In the genomic region with DNA sequence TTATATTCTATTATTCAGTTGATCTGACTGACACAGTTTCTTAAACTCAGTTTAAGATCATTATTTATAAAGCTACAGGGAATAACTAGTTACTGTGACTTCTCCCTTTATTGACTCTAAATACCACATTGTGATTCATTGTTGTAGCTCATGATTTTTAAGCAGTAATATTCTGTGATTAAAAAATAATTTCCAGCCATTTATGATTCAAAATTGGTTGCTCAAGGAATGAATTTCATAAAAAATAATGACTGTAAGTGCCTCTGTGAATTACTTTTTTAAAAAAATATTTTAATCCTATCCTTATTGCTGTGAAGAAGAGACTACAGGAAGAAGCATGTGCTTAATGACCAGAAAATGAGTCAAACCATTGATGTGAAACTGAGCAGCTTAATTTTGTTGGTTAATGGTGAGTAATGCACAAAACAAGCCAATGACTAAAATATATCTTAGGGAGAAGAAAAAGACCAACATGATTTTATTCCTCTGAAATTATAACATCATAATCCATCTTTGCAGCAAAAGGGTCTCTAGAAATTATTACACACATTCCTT, we compare ENCODE assay signal across 17 cellular contexts.
DNase-seq lines count a peak whose midpoint lies in the region; ATAC-seq and TF ChIP-seq lines count a peak whose summit lies in the region.
"Had no signal": no experiment of that assay in that cellular context is flagged by ENCODE, and none has a peak within 500 bp of the region (broad histone marks: within the 10 kb centered on the region; RNA-seq: fewer than 3 reads in every experiment).

No MANE protein-coding gene starts in this region.

- DNase-seq in GM23248, result peak; percentile 83
- DNase-seq in SK-N-SH, result no peak
- peak; percentile 85 for DNase-seq in fibroblast of mammary gland (ENCODE audit: low read depth)
- DNase-seq in retinal pigment epithelial cell (ENCODE audit: low read depth), result peak; percentile 40
- no peak for DNase-seq in NK-92 treated with Interleukin-12 subunit alpha and Interleukin-12 subunit beta, amount 100 ng/mL, for 24 hours (lab: John Stamatoyannopoulos, UW)
- DNase-seq in activated CD4-positive, CD25-positive, alpha-beta regulatory T cell treated with anti-CD3 and anti-CD28 coated beads, Interleukin-2, amount 50 U/mL, for 72 hours, result no peak
- no peak for DNase-seq in DMS153 treated with DMSO at 0.1 percent for 48 hours (lab: John Stamatoyannopoulos, UW; ENCODE audit: unreplicated experiment)
- DNase-seq: activated naive CD4-positive, alpha-beta T cell treated with anti-CD3 and anti-CD28 coated beads for 36 hours; caudate nucleus; CD8-positive, alpha-beta memory T cell; GF-D8; heart right ventricle; left colon; NCI-H187 treated with DMSO at 0.1 percent for 48 hours; NCI-H526; Peyer's patch had no signal

- H3K27me3 ChIP-seq in GM23248 (replicated peaks; ENCODE audit: insufficient read depth) (no peaks in the 10 kb centered on the region), SK-N-SH (ENCODE audit: insufficient read depth) (no peaks in the 10 kb centered on the region)
- H3K27me3 ChIP-seq: heart right ventricle, Peyer's patch had no signal

- no peaks in the 10 kb centered on the region for H3K36me3 ChIP-seq in GM23248 (ENCODE audit: low read depth)
- H3K36me3 ChIP-seq in SK-N-SH (replicated peaks in 1 of 2; ENCODE audit: control insufficient read depth in 1 of 2, insufficient read depth in 2 of 2, low read length in 1 of 2), result no peaks in the 10 kb centered on the region
- H3K36me3 ChIP-seq: heart right ventricle, Peyer's patch had no signal

- H3K9me2 ChIP-seq in GM23248 (ENCODE audit: insufficient read depth) (no peaks in the 10 kb centered on the region), SK-N-SH (no peaks in the 10 kb centered on the region; the same call in 1 of the 2 replicates)

- H4K20me1 ChIP-seq in GM23248 (ENCODE audit: insufficient read depth) (no peaks in the 10 kb centered on the region), SK-N-SH (ENCODE audit: insufficient read depth) (no peaks in the 10 kb centered on the region)

- H3F3A ChIP-seq in GM23248 (ENCODE audit: insufficient read depth) (peaks cover 20% of the 10 kb centered on the region), SK-N-SH (replicated peaks; ENCODE audit: insufficient read depth) (peaks cover 10% of the 10 kb centered on the region)

- no peak for TF ChIP-seq EP300 in SK-N-SH (IDR thresholded peaks at IDR 0.05; ENCODE audit: borderline replicate concordance in 1 of 2, low read depth in 1 of 2, low read length in 1 of 2)

- H3K79me2 ChIP-seq in GM23248 (ENCODE audit: insufficient read depth) (no peaks in the 10 kb centered on the region), SK-N-SH (ENCODE audit: insufficient read depth) (no peaks in the 10 kb centered on the region)

- H3K4me1 ChIP-seq in GM23248 (ENCODE audit: insufficient read depth) (peaks cover 21% of the 10 kb centered on the region), SK-N-SH (ENCODE audit: control insufficient read depth in 1 of 2, insufficient read depth in 2 of 2, low read depth in 1 of 2, low read length in 1 of 2) (peaks cover 0 to 12% of the 10 kb centered on the region in 2 experiments; a peak in 1 of 4 replicates)
- H3K4me1 ChIP-seq: heart right ventricle, Peyer's patch had no signal

- H3K27ac ChIP-seq in GM23248 (peak overlapping the region; percentile 38), SK-N-SH (ENCODE audit: low read depth in 2 of 2, low read length in 1 of 2) (peak overlapping the region in 1 of 2 experiments; percentile 40; a peak in 2 of 4 replicates)
- H3K27ac ChIP-seq: heart right ventricle, Peyer's patch had no signal

- no peak for ATAC-seq in GM18870 (IDR thresholded peaks at IDR 0.05; ENCODE audit: unreplicated experiment)
- ATAC-seq: heart right ventricle, left colon had no signal

- H3K4me2 ChIP-seq in GM23248 (ENCODE audit: unreplicated experiment) (peak overlapping the region; percentile 42), SK-N-SH (no peak overlapping the region)

- no peaks in the 10 kb centered on the region for H3K9me3 ChIP-seq in GM23248 (ENCODE audit: low read depth)
- no peaks in the 10 kb centered on the region for H3K9me3 ChIP-seq in SK-N-SH
- H3K9me3 ChIP-seq: heart right ventricle, Peyer's patch had no signal

- in situ Hi-C loops in GM23248 (cut with MboI), result no loop called here

- POLR2A ChIA-PET in SK-N-SH (lab: Yijun Ruan, JAX), result no interaction called here

- CTCF ChIA-PET in SK-N-SH (lab: Yijun Ruan, JAX), result no interaction called here

- H2AFZ ChIP-seq in GM23248 (no peak overlapping the region), SK-N-SH (ENCODE audit: low read depth) (peak overlapping the region; percentile 4; the same call in 1 of the 2 replicates)

- no peak overlapping the region for H3K4me3 ChIP-seq in GM23248
- H3K4me3 ChIP-seq in SK-N-SH (ENCODE audit: low read depth in 2 of 2, low read length in 1 of 2), result no peak overlapping the region
- no peak overlapping the region for H3K4me3 ChIP-seq in fibroblast of mammary gland (ENCODE audit: control insufficient read depth, low read depth, low read length)
- no peak overlapping the region for H3K4me3 ChIP-seq in retinal pigment epithelial cell (ENCODE audit: low read length)
- H3K4me3 ChIP-seq: heart right ventricle, Peyer's patch had no signal

- no peak for TF ChIP-seq RAD21 in SK-N-SH (IDR thresholded peaks at IDR 0.05; ENCODE audit: low read length)

- H3K9ac ChIP-seq in GM23248 (no peak overlapping the region), SK-N-SH (no peak overlapping the region)

- TF ChIP-seq CTCF in SK-N-SH (IDR thresholded peaks at IDR 0.05) (no peak), fibroblast of mammary gland (conservative IDR thresholded peaks at IDR 0.05; ENCODE audit: control insufficient read depth, insufficient read depth, low read depth, low read length) (no peak), retinal pigment epithelial cell (conservative IDR thresholded peaks at IDR 0.05; ENCODE audit: low read depth, low read length) (no peak)

TF ChIP-seq in SK-N-SH, 30 proteins besides CTCF, POLR2A, EP300 and RAD21:
- TF ChIP-seq JUND (IDR thresholded peaks at IDR 0.05) (0 out of 2 replicates have a peak, but pooled peaks have one; percentile 20), SIN3A (IDR thresholded peaks at IDR 0.05; ENCODE audit: borderline replicate concordance, low read depth, low read length) (no peak), FOSL2 (IDR thresholded peaks at IDR 0.05; ENCODE audit: borderline replicate concordance, low read depth) (peak; percentile 33; the same call in 1 of the 2 replicates)
- TF ChIP-seq, protein P1, sequence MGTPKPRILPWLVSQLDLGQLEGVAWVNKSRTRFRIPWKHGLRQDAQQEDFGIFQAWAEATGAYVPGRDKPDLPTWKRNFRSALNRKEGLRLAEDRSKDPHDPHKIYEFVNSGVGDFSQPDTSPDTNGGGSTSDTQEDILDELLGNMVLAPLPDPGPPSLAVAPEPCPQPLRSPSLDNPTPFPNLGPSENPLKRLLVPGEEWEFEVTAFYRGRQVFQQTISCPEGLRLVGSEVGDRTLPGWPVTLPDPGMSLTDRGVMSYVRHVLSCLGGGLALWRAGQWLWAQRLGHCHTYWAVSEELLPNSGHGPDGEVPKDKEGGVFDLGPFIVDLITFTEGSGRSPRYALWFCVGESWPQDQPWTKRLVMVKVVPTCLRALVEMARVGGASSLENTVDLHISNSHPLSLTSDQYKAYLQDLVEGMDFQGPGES (IDR thresholded peaks at IDR 0.05; ENCODE audit: low read depth, low read length), result no peak

Comparison
In these comparisons a context has a peak if more than half of its experiments do, and no peak if none do; other contexts are left out.
1. DNase-seq: peak in GM23248 (single experiment), fibroblast of mammary gland (single experiment) and retinal pigment epithelial cell (single experiment); none in SK-N-SH (single experiment), NK-92 treated with Interleukin-12 subunit alpha and Interleukin-12 subunit beta, amount 100 ng/mL, for 24 hours (single experiment), activated CD4-positive, CD25-positive, alpha-beta regulatory T cell treated with anti-CD3 and anti-CD28 coated beads, Interleukin-2, amount 50 U/mL, for 72 hours (single experiment) and DMS153 treated with DMSO at 0.1 percent for 48 hours (single experiment).